Comparison of ENCODE assay signal across 1 cellular context in the genomic region with DNA sequence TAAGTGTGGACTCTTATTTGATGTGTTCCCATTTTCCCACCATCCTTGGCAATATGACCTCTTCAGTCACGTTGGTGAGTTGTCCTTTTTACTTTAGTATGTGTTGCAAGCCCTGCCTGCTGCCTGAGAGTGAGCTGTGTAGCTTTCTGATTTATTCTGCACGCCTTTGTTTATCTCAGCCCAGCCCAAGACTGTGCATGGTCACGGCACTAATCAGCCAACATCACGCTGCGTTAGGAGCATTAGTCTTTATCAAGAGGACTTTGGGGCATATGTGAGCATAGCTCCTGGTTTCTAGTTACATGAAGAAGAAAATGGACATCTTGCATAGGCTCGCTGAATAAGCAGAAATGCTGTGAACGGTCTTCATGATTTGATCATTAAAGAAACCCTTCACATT.
TF ChIP-seq lines count a peak whose summit lies in the region.

No MANE protein-coding gene starts in this region.

TF ChIP-seq in K562, 482 proteins besides CTCF, POLR2A, EP300 and RAD21 (continued from another document):
- TF ChIP-seq, protein P1, sequence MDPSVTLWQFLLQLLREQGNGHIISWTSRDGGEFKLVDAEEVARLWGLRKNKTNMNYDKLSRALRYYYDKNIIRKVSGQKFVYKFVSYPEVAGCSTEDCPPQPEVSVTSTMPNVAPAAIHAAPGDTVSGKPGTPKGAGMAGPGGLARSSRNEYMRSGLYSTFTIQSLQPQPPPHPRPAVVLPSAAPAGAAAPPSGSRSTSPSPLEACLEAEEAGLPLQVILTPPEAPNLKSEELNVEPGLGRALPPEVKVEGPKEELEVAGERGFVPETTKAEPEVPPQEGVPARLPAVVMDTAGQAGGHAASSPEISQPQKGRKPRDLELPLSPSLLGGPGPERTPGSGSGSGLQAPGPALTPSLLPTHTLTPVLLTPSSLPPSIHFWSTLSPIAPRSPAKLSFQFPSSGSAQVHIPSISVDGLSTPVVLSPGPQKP (CRISPR knock-in tag; IDR thresholded peaks at IDR 0.05), result no peak
- no peak for TF ChIP-seq ZNF12 (CRISPR knock-in tag; IDR thresholded peaks at IDR 0.05)
- no peak for TF ChIP-seq ZNF3 (CRISPR knock-in tag; IDR thresholded peaks at IDR 0.05)
- TF ChIP-seq KLF10 (CRISPR knock-in tag; IDR thresholded peaks at IDR 0.05), result no peak
- no peak for TF ChIP-seq SP1 (CRISPR knock-in tag; IDR thresholded peaks at IDR 0.05)
- peak; percentile 43; the same call in 1 of the 2 replicates for TF ChIP-seq C11orf30 (IDR thresholded peaks at IDR 0.05; ENCODE audit: low read depth)
- TF ChIP-seq POLR2H (tag; IDR thresholded peaks at IDR 0.05; ENCODE audit: low read depth), result no peak
- TF ChIP-seq MYC (IDR thresholded peaks at IDR 0.05; ENCODE audit: low read depth, low read length), result no peak
- TF ChIP-seq MYC (CRISPR knock-in tag; IDR thresholded peaks at IDR 0.05; ENCODE audit: borderline replicate concordance, low read depth), result no peak
- no peak for TF ChIP-seq RBM22 (IDR thresholded peaks at IDR 0.05; ENCODE audit: low read depth, low read length, poor library complexity, severe bottlenecking)
- no peak for TF ChIP-seq PRMT5 (CRISPR knock-in tag; IDR thresholded peaks at IDR 0.05)
- TF ChIP-seq KDM1A (IDR thresholded peaks at IDR 0.05), result 0 out of 4 replicates have a peak, but pooled peaks of 1 of the 2 experiments have one; percentile 20
- TF ChIP-seq ARID1B (IDR thresholded peaks at IDR 0.05), result peak; percentile 55
- no peak for TF ChIP-seq TEAD2 (tag; IDR thresholded peaks at IDR 0.05)
- no peak for TF ChIP-seq EHMT2 (IDR thresholded peaks at IDR 0.05)
- no peak for TF ChIP-seq HOXB6 (CRISPR knock-in tag; IDR thresholded peaks at IDR 0.05; ENCODE audit: borderline replicate concordance)
- TF ChIP-seq SRF (CRISPR knock-in tag; IDR thresholded peaks at IDR 0.05), result no peak
- TF ChIP-seq, protein P2, sequence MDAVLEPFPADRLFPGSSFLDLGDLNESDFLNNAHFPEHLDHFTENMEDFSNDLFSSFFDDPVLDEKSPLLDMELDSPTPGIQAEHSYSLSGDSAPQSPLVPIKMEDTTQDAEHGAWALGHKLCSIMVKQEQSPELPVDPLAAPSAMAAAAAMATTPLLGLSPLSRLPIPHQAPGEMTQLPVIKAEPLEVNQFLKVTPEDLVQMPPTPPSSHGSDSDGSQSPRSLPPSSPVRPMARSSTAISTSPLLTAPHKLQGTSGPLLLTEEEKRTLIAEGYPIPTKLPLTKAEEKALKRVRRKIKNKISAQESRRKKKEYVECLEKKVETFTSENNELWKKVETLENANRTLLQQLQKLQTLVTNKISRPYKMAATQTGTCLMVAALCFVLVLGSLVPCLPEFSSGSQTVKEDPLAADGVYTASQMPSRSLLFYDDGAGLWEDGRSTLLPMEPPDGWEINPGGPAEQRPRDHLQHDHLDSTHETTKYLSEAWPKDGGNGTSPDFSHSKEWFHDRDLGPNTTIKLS (IDR thresholded peaks at IDR 0.05; ENCODE audit: borderline replicate concordance, low read depth), result no peak
- no peak for TF ChIP-seq SPI1 (IDR thresholded peaks at IDR 0.05; ENCODE audit: borderline replicate concordance, low read depth, low read length)
- peak; percentile 47; the same call in 1 of the 2 replicates for TF ChIP-seq TEAD4 (IDR thresholded peaks at IDR 0.05; ENCODE audit: low read length)
- no peak for TF ChIP-seq TEAD4 (CRISPR knock-in tag; IDR thresholded peaks at IDR 0.05; ENCODE audit: borderline replicate concordance)
- TF ChIP-seq, protein P3, sequence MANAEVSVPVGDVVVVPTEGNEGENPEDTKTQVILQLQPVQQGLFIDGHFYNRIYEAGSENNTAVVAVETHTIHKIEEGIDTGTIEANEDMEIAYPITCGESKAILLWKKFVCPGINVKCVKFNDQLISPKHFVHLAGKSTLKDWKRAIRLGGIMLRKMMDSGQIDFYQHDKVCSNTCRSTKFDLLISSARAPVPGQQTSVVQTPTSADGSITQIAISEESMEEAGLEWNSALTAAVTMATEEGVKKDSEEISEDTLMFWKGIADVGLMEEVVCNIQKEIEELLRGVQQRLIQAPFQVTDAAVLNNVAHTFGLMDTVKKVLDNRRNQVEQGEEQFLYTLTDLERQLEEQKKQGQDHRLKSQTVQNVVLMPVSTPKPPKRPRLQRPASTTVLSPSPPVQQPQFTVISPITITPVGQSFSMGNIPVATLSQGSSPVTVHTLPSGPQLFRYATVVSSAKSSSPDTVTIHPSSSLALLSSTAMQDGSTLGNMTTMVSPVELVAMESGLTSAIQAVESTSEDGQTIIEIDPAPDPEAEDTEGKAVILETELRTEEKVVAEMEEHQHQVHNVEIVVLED (CRISPR knock-in tag; IDR thresholded peaks at IDR 0.05), result no peak
- TF ChIP-seq TCF3 (CRISPR knock-in tag; IDR thresholded peaks at IDR 0.05), result peak; percentile 38; the same call in 1 of the 2 replicates
- no peak for TF ChIP-seq SUPT5H (IDR thresholded peaks at IDR 0.05)
- TF ChIP-seq ZNF146 (CRISPR knock-in tag; IDR thresholded peaks at IDR 0.05; ENCODE audit: unreplicated experiment), result no peak
- no peak for TF ChIP-seq ATF7 (IDR thresholded peaks at IDR 0.05)
- TF ChIP-seq CBFA2T2 (conservative IDR thresholded peaks at IDR 0.05), result peak; percentile 53
- no peak for TF ChIP-seq ERF (CRISPR knock-in tag; IDR thresholded peaks at IDR 0.05)
- no peak for TF ChIP-seq NFIC (IDR thresholded peaks at IDR 0.05)
- TF ChIP-seq HIVEP1 (CRISPR knock-in tag; IDR thresholded peaks at IDR 0.05), result no peak
- TF ChIP-seq, protein P4, sequence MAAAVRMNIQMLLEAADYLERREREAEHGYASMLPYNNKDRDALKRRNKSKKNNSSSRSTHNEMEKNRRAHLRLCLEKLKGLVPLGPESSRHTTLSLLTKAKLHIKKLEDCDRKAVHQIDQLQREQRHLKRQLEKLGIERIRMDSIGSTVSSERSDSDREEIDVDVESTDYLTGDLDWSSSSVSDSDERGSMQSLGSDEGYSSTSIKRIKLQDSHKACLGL (CRISPR knock-in tag; IDR thresholded peaks at IDR 0.05; ENCODE audit: borderline replicate concordance, poor library complexity, severe bottlenecking), result no peak
- TF ChIP-seq MEF2A (IDR thresholded peaks at IDR 0.05; ENCODE audit: control insufficient read depth, low read depth, low read length), result no peak
- TF ChIP-seq ZNF316 (IDR thresholded peaks at IDR 0.05), result peak; percentile 53; the same call in 1 of the 2 replicates
- peak; percentile 75 for TF ChIP-seq CBFA2T3 (IDR thresholded peaks at IDR 0.05)
- TF ChIP-seq ZNF133 (CRISPR knock-in tag; IDR thresholded peaks at IDR 0.05), result no peak
